ENCODE assay signal across 8 cellular contexts in the genomic region with DNA sequence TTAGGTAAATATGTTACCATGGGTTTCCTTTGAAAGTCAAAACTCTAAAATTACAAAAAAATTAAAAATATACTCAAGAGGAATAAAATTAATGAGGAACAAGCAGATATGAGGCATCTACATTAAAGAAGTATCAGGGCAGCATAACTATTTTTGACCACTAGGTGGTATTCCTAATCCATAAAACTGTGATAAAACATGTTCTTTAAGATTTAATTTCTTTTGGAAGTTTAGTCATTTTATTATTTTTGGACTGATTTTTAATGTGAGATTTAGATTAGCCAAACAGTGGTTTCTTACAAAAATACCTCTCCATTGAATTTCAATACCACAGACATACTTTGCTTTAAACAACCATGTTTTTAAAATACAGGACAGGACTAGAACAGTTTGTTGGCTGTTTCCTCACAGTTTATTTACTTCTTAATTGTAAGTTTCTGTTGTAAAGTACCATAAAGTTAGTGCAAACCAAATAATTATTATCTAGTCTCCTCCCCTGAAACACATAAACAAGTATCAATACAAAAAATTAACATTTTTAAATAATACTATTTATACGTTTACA. TPM values are rescaled to one million over a fixed set of nuclear protein-coding genes. Genes with fewer than 3 reads are reported as not detected.
DNase-seq lines count a peak whose midpoint lies in the region; ATAC-seq and TF ChIP-seq lines count a peak whose summit lies in the region.

No MANE protein-coding gene starts in this region.

- no peaks in the 10 kb centered on the region for H3F3A ChIP-seq in PC-3 (ENCODE audit: low read length, unreplicated experiment)

- no peaks in the 10 kb centered on the region for H3K4me1 Mint-ChIP-seq in T-helper 17 cell

- no peak overlapping the region for H2AFZ ChIP-seq in PC-3 (ENCODE audit: low read length)

- H3K4me3 ChIP-seq in PC-3 (ENCODE audit: low read length), result no peak overlapping the region
- H3K4me3 ChIP-seq in fibroblast of the aortic adventitia (ENCODE audit: low read depth, low read length), result no peak overlapping the region
- no peak overlapping the region for H3K4me3 ChIP-seq in thyroid gland (replicated peaks in 1 of 3)

- no peak for TF ChIP-seq POLR2A in thyroid gland (IDR thresholded peaks at IDR 0.05)

- DNase-seq in AG08395 (ENCODE audit: low spot score), result peak; percentile 2
- peak; percentile 60 for DNase-seq in PC-3
- peak; percentile 78 for DNase-seq in fibroblast of the aortic adventitia (ENCODE audit: low read depth)
- DNase-seq in thyroid gland, result no peak
- DNase-seq in C1 segment of cervical spinal cord (lab: John Stamatoyannopoulos, UW), result no peak
- DNase-seq in T-helper 17 cell, result no peak
- DNase-seq in retina, result no peak

- H3K27ac Mint-ChIP-seq in T-helper 17 cell, result no peak overlapping the region

- H3K36me3 ChIP-seq in PC-3 (ENCODE audit: low read depth, low read length) (no peaks in the 10 kb centered on the region), thyroid gland (no peaks in the 10 kb centered on the region)

- TF ChIP-seq CTCF in PC-3 (conservative IDR thresholded peaks at IDR 0.05; ENCODE audit: low read depth, low read length), result peak; percentile 78
- peak; percentile 67 for TF ChIP-seq CTCF in fibroblast of the aortic adventitia (IDR thresholded peaks at IDR 0.05; ENCODE audit: insufficient read depth, low read length)
- peak; percentile 17 to 67 (median 57) for TF ChIP-seq CTCF in thyroid gland (IDR thresholded peaks at IDR 0.05)

- no peaks in the 10 kb centered on the region for H3K9me3 ChIP-seq in PC-3 (ENCODE audit: low read length)
- no peaks in the 10 kb centered on the region for H3K9me3 ChIP-seq in thyroid gland
- H3K9me3 ChIP-seq in T-helper 17 cell (ENCODE audit: control insufficient read depth, low read length, poor library complexity, severe bottlenecking), result no peaks in the 10 kb centered on the region

- 95 to 97% methylated on average over 1 of the region's 1 CpG for WGBS in thyroid gland, 2 donors

- POLR2A ChIA-PET in PC-3 (lab: Charles Lee; ENCODE audit: unreplicated experiment), result no interaction called here

- no TSS peak for BruUV-seq in PC-3 (replicated peaks; lab: Mats Ljungman, UMichigan)

- H3K9me2 ChIP-seq in PC-3 (replicated peaks; ENCODE audit: low read length), result no peaks in the 10 kb centered on the region

- no peaks in the 10 kb centered on the region for H3K36me3 Mint-ChIP-seq in T-helper 17 cell (ENCODE audit: low read depth)

- H3K27me3 ChIP-seq in PC-3 (ENCODE audit: low read length) (no peaks in the 10 kb centered on the region), thyroid gland (no peaks in the 10 kb centered on the region)

- H3K4me2 ChIP-seq in PC-3 (ENCODE audit: low read length), result no peak overlapping the region

- no peak overlapping the region for H3K9ac ChIP-seq in PC-3 (ENCODE audit: low read length)

- CTCF ChIA-PET in PC-3 (lab: Charles Lee), result no interaction called here

- H3K27ac ChIP-seq in PC-3 (ENCODE audit: low read length) (no peak overlapping the region), thyroid gland (no peak overlapping the region)

- no peaks in the 10 kb centered on the region for H4K20me1 ChIP-seq in PC-3 (ENCODE audit: low read length)

- intact Hi-C loops in PC-3 (cut with micrococcal nuclease), result loop anchor here (1.0 kb wide), 1 partner anchor 27 kb away; no protein-coding TSS in a partner anchor
- intact Hi-C loops in thyroid gland (cut with DNase I), result no loop called here

- H3K27me3 Mint-ChIP-seq in T-helper 17 cell, result peaks cover 4% of the 10 kb centered on the region

- ATAC-seq in GM21526 (IDR thresholded peaks at IDR 0.05; ENCODE audit: low FRiP score, unreplicated experiment), result peak; percentile 45
- ATAC-seq in PC-3, result no peak
- no peak for ATAC-seq in T-helper 17 cell

- H3K79me2 ChIP-seq in PC-3 (ENCODE audit: low read length), result no peaks in the 10 kb centered on the region

- H3K4me1 ChIP-seq in PC-3 (ENCODE audit: insufficient read depth, low read length) (no peaks in the 10 kb centered on the region), thyroid gland (no peaks in the 10 kb centered on the region)

- no peak overlapping the region for H3K4me3 Mint-ChIP-seq in T-helper 17 cell

RNA-seq across cellular contexts. Expression of gene NTS, which starts 49.8 kb away (rescaled TPM):
- total RNA-seq in PC-3 (2014; rRNA removed), result not detected in 2 replicates
- 0.09 TPM in 1 of 2 replicates, not detected in the other for total RNA-seq in fibroblast of the aortic adventitia (ENCODE audit: low replicate concordance)
- under 1 TPM in 3 of 4 donors, not detected in 1; 0.45 to 0.81 (median 0.63) TPM for total RNA-seq in thyroid gland
- total RNA-seq in T-helper 17 cell, result not detected

Comparison
In these comparisons a context has a peak if more than half of its experiments do, and no peak if none do; other contexts are left out.
1. DNase-seq: peak in AG08395 (single experiment), PC-3 (single experiment) and fibroblast of the aortic adventitia (single experiment); none in thyroid gland (0 of 2), C1 segment of cervical spinal cord (0 of 14), T-helper 17 cell (0 of 3) and retina (single experiment).
2. Peak in every context shown above with its lines, with median percentiles within 50 percentile points of each other: CTCF ChIP-seq.